ENCODE assay signal across 13 cellular contexts in genomic region chr1:199612976-199613774, GRCh38.
DNase-seq lines count a peak whose midpoint lies in the region; ATAC-seq and TF ChIP-seq lines count a peak whose summit lies in the region.
"Had no signal": no experiment of that assay in that cellular context is flagged by ENCODE, and none has a peak within 500 bp of the region (broad histone marks: within the 10 kb centered on the region; RNA-seq: fewer than 3 reads in every experiment).

No MANE protein-coding gene starts in this region.

- peak; percentile 53 for DNase-seq in AG10803 (ENCODE audit: low read depth)
- peak; percentile 76 for DNase-seq in OCI-M1 (lab: John Stamatoyannopoulos, UW)
- DNase-seq in foreskin fibroblast = peak; percentile 17 to 18
- no peak for DNase-seq in right lobe of liver
- DNase-seq in mesendoderm = no peak
- no peak for DNase-seq in activated naive CD8-positive, alpha-beta T cell treated with anti-CD3 and anti-CD28 coated beads, Interleukin-2, amount 50 U/mL, for 24 hours
- DNase-seq: hypothalamus, upper lobe of left lung had no signal

- H4K8ac ChIP-seq in mesendoderm (ENCODE audit: low read depth, low read length) = no peak overlapping the region

- no peaks in the 10 kb centered on the region for H3K4me1 ChIP-seq in right lobe of liver
- H3K4me1 ChIP-seq in mesendoderm (ENCODE audit: control insufficient read depth, low read depth, low read length) = no peaks in the 10 kb centered on the region
- H3K4me1 ChIP-seq: neural progenitor cell, upper lobe of left lung had no signal

- no peaks in the 10 kb centered on the region for H3K79me2 ChIP-seq in mesendoderm (ENCODE audit: control insufficient read depth, insufficient read depth, low read length)

- H3K4me3 Mint-ChIP-seq in activated naive CD8-positive, alpha-beta T cell treated with anti-CD3 and anti-CD28 coated beads, Interleukin-2, amount 50 U/mL, for 24 hours = no peak overlapping the region
- H3K4me3 Mint-ChIP-seq: dendritic cell treated with granulocyte-macrophage colony-stimulating factor and Interleukin-4, amounts not matched to agents 40 ng/mL and 50 ng/mL, for 4 days; neural progenitor cell; T-helper 1 cell treated with Interleukin-12 subunit alpha and Interleukin-12 subunit beta and Interleukin-4 antibody, amounts not matched to agents 30 μg/mL and 1 μg/mL, for 36 hours had no signal

- H3K23ac ChIP-seq in mesendoderm (ENCODE audit: low read length) = no peak overlapping the region

- H3K36me3 Mint-ChIP-seq in activated naive CD8-positive, alpha-beta T cell treated with anti-CD3 and anti-CD28 coated beads, Interleukin-2, amount 50 U/mL, for 24 hours (ENCODE audit: low read depth) = no peaks in the 10 kb centered on the region
- H3K36me3 Mint-ChIP-seq: neural progenitor cell had no signal

- no peak overlapping the region for H2BK5ac ChIP-seq in mesendoderm (ENCODE audit: low read length)

- H2AK5ac ChIP-seq in mesendoderm (ENCODE audit: low read length) = no peak overlapping the region

- H2BK120ac ChIP-seq in mesendoderm (ENCODE audit: low read depth, low read length) = no peak overlapping the region

- H4K5ac ChIP-seq in mesendoderm (ENCODE audit: low read length) = no peak overlapping the region

- H3K4me2 ChIP-seq in mesendoderm (ENCODE audit: low read length) = no peak overlapping the region
- H3K4me2 ChIP-seq: neural progenitor cell had no signal

- H3K9ac ChIP-seq in mesendoderm (ENCODE audit: low read length) = no peak overlapping the region
- H3K9ac ChIP-seq: neural progenitor cell had no signal

- H3K27ac Mint-ChIP-seq in activated naive CD8-positive, alpha-beta T cell treated with anti-CD3 and anti-CD28 coated beads, Interleukin-2, amount 50 U/mL, for 24 hours = no peak overlapping the region
- H3K27ac Mint-ChIP-seq: dendritic cell treated with granulocyte-macrophage colony-stimulating factor and Interleukin-4, amounts not matched to agents 40 ng/mL and 50 ng/mL, for 4 days; neural progenitor cell; T-helper 1 cell treated with Interleukin-12 subunit alpha and Interleukin-12 subunit beta and Interleukin-4 antibody, amounts not matched to agents 30 μg/mL and 1 μg/mL, for 36 hours had no signal

- H3K56ac ChIP-seq in mesendoderm (ENCODE audit: low read length) = no peak overlapping the region

- H3K27me3 Mint-ChIP-seq in activated naive CD8-positive, alpha-beta T cell treated with anti-CD3 and anti-CD28 coated beads, Interleukin-2, amount 50 U/mL, for 24 hours = no peaks in the 10 kb centered on the region
- H3K27me3 Mint-ChIP-seq: dendritic cell treated with granulocyte-macrophage colony-stimulating factor and Interleukin-4, amounts not matched to agents 40 ng/mL and 50 ng/mL, for 4 days had no signal

- WGBS in right lobe of liver (ENCODE audit: insufficient coverage, low coverage, low lambda C conversion rate, missing lambda C conversion rate) = 61% methylated on average over 6 of the region's 6 CpGs
- no CpG with 5 or more reads among the region's 6 CpGs for WGBS in mesendoderm (ENCODE audit: extremely low coverage, insufficient coverage, low lambda C conversion rate)

- no peak overlapping the region for H3K18ac ChIP-seq in mesendoderm (ENCODE audit: low read length)

- no peaks in the 10 kb centered on the region for H3K9me3 ChIP-seq in right lobe of liver
- H3K9me3 ChIP-seq: upper lobe of left lung had no signal

- no peaks in the 10 kb centered on the region for H3K9me3 Mint-ChIP-seq in activated naive CD8-positive, alpha-beta T cell treated with anti-CD3 and anti-CD28 coated beads, Interleukin-2, amount 50 U/mL, for 24 hours
- H3K9me3 Mint-ChIP-seq: dendritic cell treated with granulocyte-macrophage colony-stimulating factor and Interleukin-4, amounts not matched to agents 40 ng/mL and 50 ng/mL, for 4 days; neural progenitor cell; T-helper 1 cell treated with Interleukin-12 subunit alpha and Interleukin-12 subunit beta and Interleukin-4 antibody, amounts not matched to agents 30 μg/mL and 1 μg/mL, for 36 hours had no signal

- H3K36me3 ChIP-seq in right lobe of liver = no peaks in the 10 kb centered on the region
- no peaks in the 10 kb centered on the region for H3K36me3 ChIP-seq in mesendoderm (ENCODE audit: control insufficient read depth, insufficient read depth, low read length)
- H3K36me3 ChIP-seq: neural progenitor cell, upper lobe of left lung had no signal

- H3K4me3 ChIP-seq in AG10803 (ENCODE audit: low read length) = no peak overlapping the region
- no peak overlapping the region for H3K4me3 ChIP-seq in foreskin fibroblast (ENCODE audit: low read depth in 1 of 2, low read length in 2 of 2)
- H3K4me3 ChIP-seq in right lobe of liver = no peak overlapping the region
- no peak overlapping the region for H3K4me3 ChIP-seq in mesendoderm (ENCODE audit: low read length)
- H3K4me3 ChIP-seq: neural progenitor cell, upper lobe of left lung had no signal

- no peak overlapping the region for H3K27ac ChIP-seq in right lobe of liver
- H3K27ac ChIP-seq in mesendoderm (ENCODE audit: low read depth, low read length) = no peak overlapping the region
- H3K27ac ChIP-seq: neural progenitor cell, upper lobe of left lung had no signal

- TF ChIP-seq CTCF in AG10803 (conservative IDR thresholded peaks at IDR 0.05; ENCODE audit: low read length) = no peak
- no peak for TF ChIP-seq CTCF in foreskin fibroblast (IDR thresholded peaks at IDR 0.05; ENCODE audit: low read depth, low read length)
- TF ChIP-seq CTCF in right lobe of liver (IDR thresholded peaks at IDR 0.05) = no peak

- H3K79me1 ChIP-seq in mesendoderm (ENCODE audit: low read length) = no peaks in the 10 kb centered on the region

- intact Hi-C loops in right lobe of liver (cut with DNase I) = no loop called here

- TF ChIP-seq POLR2A in right lobe of liver (IDR thresholded peaks at IDR 0.05) = no peak

- ATAC-seq in HG03103 (IDR thresholded peaks at IDR 0.05; ENCODE audit: low read depth, unreplicated experiment) (peak; percentile 71), right lobe of liver (no peak), GM18861 (IDR thresholded peaks at IDR 0.05; ENCODE audit: unreplicated experiment) (no peak)
- no peak for ATAC-seq in activated naive CD8-positive, alpha-beta T cell treated with anti-CD3 and anti-CD28 coated beads, Interleukin-2, amount 50 U/mL, for 24 hours

- H2BK15ac ChIP-seq in mesendoderm (replicated peaks; ENCODE audit: low read depth) = no peak overlapping the region

- H3K4ac ChIP-seq in mesendoderm (ENCODE audit: low read depth, low read length) = no peak overlapping the region

- no peaks in the 10 kb centered on the region for H3K27me3 ChIP-seq in right lobe of liver
- no peaks in the 10 kb centered on the region for H3K27me3 ChIP-seq in mesendoderm (ENCODE audit: insufficient read depth, low read length, poor library complexity)
- H3K27me3 ChIP-seq: neural progenitor cell, upper lobe of left lung had no signal

- peaks cover 4% of the 10 kb centered on the region for H3K4me1 Mint-ChIP-seq in activated naive CD8-positive, alpha-beta T cell treated with anti-CD3 and anti-CD28 coated beads, Interleukin-2, amount 50 U/mL, for 24 hours
- H3K4me1 Mint-ChIP-seq: neural progenitor cell had no signal

Comparison
In these comparisons a context has a peak if more than half of its experiments do, and no peak if none do; other contexts are left out.
1. DNase-seq: peak in AG10803 (single experiment), OCI-M1 (single experiment) and foreskin fibroblast (2 of 2); none in right lobe of liver (0 of 3), mesendoderm (single experiment) and activated naive CD8-positive, alpha-beta T cell treated with anti-CD3 and anti-CD28 coated beads, Interleukin-2, amount 50 U/mL, for 24 hours (single experiment).